ENCODE assay signal across 15 cellular contexts in the genomic region with DNA sequence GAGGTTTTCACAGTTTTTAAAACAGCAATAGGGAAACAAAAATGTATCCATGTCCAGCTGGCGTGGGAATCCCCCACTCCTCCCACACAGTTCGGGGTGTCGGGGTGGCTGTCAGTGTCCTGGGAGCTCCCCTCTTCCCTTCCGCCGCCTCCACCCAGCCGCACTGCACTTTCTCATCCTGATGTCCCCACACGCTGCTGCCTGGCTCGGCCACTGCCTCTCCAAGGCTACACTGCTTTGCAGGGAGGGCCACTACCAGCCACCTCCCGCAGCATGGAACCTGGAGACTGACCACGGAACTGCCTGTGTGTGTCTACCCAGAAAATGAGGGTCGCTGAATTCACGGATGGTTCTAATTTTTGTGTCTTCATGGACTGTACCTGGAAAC.
"Had no signal": no experiment of that assay in that cellular context is flagged by ENCODE, and none has a peak within 500 bp of the region (broad histone marks: within the 10 kb centered on the region; RNA-seq: fewer than 3 reads in every experiment).

No MANE protein-coding gene starts in this region.

- H3K4me3 ChIP-seq: lung, psoas muscle, right lobe of liver, tibial artery had no signal

- H3K27ac Mint-ChIP-seq: activated T-helper 2 cell treated with anti-CD3 and anti-CD28 coated beads, Interferon-gamma antibody, Interleukin-2, Interleukin-4, amounts not matched to agents 10 μg/mL and 5 μg/mL and 100 μg/mL, durations not matched to agents 14 hours and 24 hours and 36 hours; naive thymus-derived CD4-positive, alpha-beta T cell had no signal

- H3K4me1 Mint-ChIP-seq: activated naive CD4-positive, alpha-beta T cell treated with anti-CD3 and anti-CD28 coated beads, Interleukin-2, amount 10 ng/mL, durations not matched to agents 7 days and 5 days; naive thymus-derived CD4-positive, alpha-beta T cell had no signal

- H3K9me3 ChIP-seq: psoas muscle, right lobe of liver, tibial artery had no signal

- H3K4me3 Mint-ChIP-seq: activated naive CD4-positive, alpha-beta T cell treated with anti-CD3 and anti-CD28 coated beads, Interleukin-2, amount 10 ng/mL, durations not matched to agents 7 days and 5 days; naive thymus-derived CD4-positive, alpha-beta T cell had no signal

- H3K27me3 ChIP-seq: right lobe of liver, tibial artery had no signal

- H3K36me3 ChIP-seq: esophagus squamous epithelium, right lobe of liver, tibial artery had no signal

- H3K27ac ChIP-seq: psoas muscle, right lobe of liver, tibial artery had no signal

- H3K36me3 Mint-ChIP-seq: activated naive CD4-positive, alpha-beta T cell treated with anti-CD3 and anti-CD28 coated beads, Interleukin-2, amount 10 ng/mL, durations not matched to agents 7 days and 5 days had no signal

- H3K4me1 ChIP-seq: psoas muscle, right lobe of liver, tibial artery had no signal

- H3K27me3 Mint-ChIP-seq: activated naive CD4-positive, alpha-beta T cell treated with anti-CD3 and anti-CD28 coated beads, Interleukin-2, amount 10 ng/mL, durations not matched to agents 7 days and 5 days; naive thymus-derived CD4-positive, alpha-beta T cell had no signal

- ATAC-seq: naive thymus-derived CD4-positive, alpha-beta T cell; psoas muscle; right lobe of liver; stimulated activated naive CD8-positive, alpha-beta T cell treated with anti-CD3 and anti-CD28 coated beads, Interleukin-15, Interleukin-2, amounts not matched to agents 100 U/mL and 50 U/mL, for 24 hours had no signal

- DNase-seq: activated CD4-positive, alpha-beta T cell treated with anti-CD3 and anti-CD28 coated beads for 4 hours; activated naive CD4-positive, alpha-beta T cell treated with anti-CD3 and anti-CD28 coated beads, Interleukin-2, amount 10 ng/mL, durations not matched to agents 7 days and 5 days; activated T-cell treated with anti-CD3 and anti-CD28 coated beads for 4 hours; esophagus squamous epithelium; foreskin fibroblast; kidney glomerular epithelial cell; naive thymus-derived CD4-positive, alpha-beta T cell; stimulated activated CD4-positive, alpha-beta T cell treated with anti-CD3 and anti-CD28 coated beads, Interleukin-12 subunit alpha, Interleukin-12 subunit beta, amount 100 ng/mL, for 4 hours; stimulated activated naive CD8-positive, alpha-beta T cell treated with anti-CD3 and anti-CD28 coated beads, Interleukin-15, Interleukin-2, amounts not matched to agents 100 U/mL and 50 U/mL, for 24 hours; T1000 had no signal
